ENCODE assay signal across 35 cellular contexts in genomic region chr3:89395996-89396395, GRCh38.
A peak's percentile ranks its signal among the peaks of the same experiment; 100 is the strongest.
DNase-seq lines count a peak whose midpoint lies in the region; TF ChIP-seq lines count a peak whose summit lies in the region.
"Had no signal": no experiment of that assay in that cellular context is flagged by ENCODE, and none has a peak within 500 bp of the region (broad histone marks: within the 10 kb centered on the region; RNA-seq: fewer than 3 reads in every experiment).

No MANE protein-coding gene starts in this region.

- no peak overlapping the region for H3K4me2 ChIP-seq in PC-9
- H3K4me2 ChIP-seq: A549; BLaER1; BLaER1 treated with 17β-estradiol and CSF1 and Interleukin-3, amounts not matched to agents 10 nM and 100 nM had no signal

- H3F3A ChIP-seq in PC-9 (ENCODE audit: insufficient read depth, low read depth): no peaks in the 10 kb centered on the region

- H3K27me3 ChIP-seq in PC-9 (ENCODE audit: insufficient read depth, low read depth): no peaks in the 10 kb centered on the region
- no peaks in the 10 kb centered on the region for H3K27me3 ChIP-seq in brain microvascular endothelial cell (replicated peaks)
- H3K27me3 ChIP-seq: BE2C; BLaER1; BLaER1 treated with 17β-estradiol and CSF1 and Interleukin-3, amounts not matched to agents 10 nM and 100 nM had no signal

- CTCF ChIA-PET in PC-9 (lab: Charles Lee): no interaction called here

- H3K79me2 ChIP-seq in PC-9 (ENCODE audit: low read depth): no peaks in the 10 kb centered on the region

- DNase-seq in PC-9 (no peak), SK-MEL-5 (ENCODE audit: low read depth, low spot score) (peak; percentile 56), foreskin melanocyte (peak; percentile 66), nephron progenitor cell (no peak), GDM1 (lab: John Stamatoyannopoulos, UW) (no peak), brain microvascular endothelial cell (no peak), NCI-H2227 treated with DMSO at 0.1 percent for 48 hours (lab: John Stamatoyannopoulos, UW) (no peak)
- no peak for DNase-seq in activated CD4-positive, alpha-beta T cell treated with anti-CD3 and anti-CD28 coated beads for 1 hour
- DNase-seq: 8988T; ACHN; AML-193; BE2C; C1 segment of cervical spinal cord; Caco-2; Calu3; CD4-positive, alpha-beta memory T cell; CD4-positive, alpha-beta T cell; CD4-positive, CD25-positive, alpha-beta regulatory T cell; CD8-positive, alpha-beta memory T cell; CD8-positive, alpha-beta T cell; COR-L47; DMS 273 treated with DMSO at 0.1 percent for 48 hours; DMS153; DMS53; DMS79; DMS79 treated with DMSO at 0.1 percent for 48 hours; DND-41; EL had no signal

- H3K36me3 ChIP-seq in PC-9 (ENCODE audit: low read depth) (no peaks in the 10 kb centered on the region), brain microvascular endothelial cell (replicated peaks) (no peaks in the 10 kb centered on the region)
- H3K36me3 ChIP-seq: BE2C had no signal

- H3K4me1 ChIP-seq in PC-9 (replicated peaks; ENCODE audit: insufficient read depth): no peaks in the 10 kb centered on the region
- H3K4me1 ChIP-seq: A549; BE2C; BLaER1 treated with 17β-estradiol and CSF1 and Interleukin-3, amounts not matched to agents 10 nM and 100 nM; Caco-2 had no signal

- BruUV-seq in PC-9 (replicated peaks; lab: Mats Ljungman, UMichigan): no TSS peak

- H3K36me3 Mint-ChIP-seq in nephron progenitor cell (ENCODE audit: low read depth): no peaks in the 10 kb centered on the region
- H3K36me3 Mint-ChIP-seq: CD14-positive monocyte; CD4-positive, alpha-beta memory T cell; CD4-positive, CD25-positive, alpha-beta regulatory T cell; CD8-positive, alpha-beta memory T cell; CD8-positive, alpha-beta T cell had no signal

- no peaks in the 10 kb centered on the region for H3K9me3 Mint-ChIP-seq in nephron progenitor cell
- H3K9me3 Mint-ChIP-seq: CD4-positive, alpha-beta T cell had no signal

- H3K27ac Mint-ChIP-seq in nephron progenitor cell: peak overlapping the region; percentile 66
- H3K27ac Mint-ChIP-seq: B cell; CD14-positive monocyte; CD4-positive, alpha-beta memory T cell; CD4-positive, alpha-beta T cell; CD4-positive, CD25-positive, alpha-beta regulatory T cell; CD8-positive, alpha-beta memory T cell; CD8-positive, alpha-beta T cell had no signal

- peak overlapping the region; percentile 33; the same call in 1 of the 2 replicates for H2AFZ ChIP-seq in PC-9

- intact Hi-C loops in PC-9 (cut with micrococcal nuclease; ENCODE audit: unreplicated experiment): no loop called here

- peaks cover 33% of the 10 kb centered on the region for H3K4me1 Mint-ChIP-seq in nephron progenitor cell
- H3K4me1 Mint-ChIP-seq: B cell; CD14-positive monocyte; CD4-positive, alpha-beta memory T cell; CD4-positive, CD25-positive, alpha-beta regulatory T cell; CD8-positive, alpha-beta memory T cell had no signal

- POLR2A ChIA-PET in PC-9 (lab: Charles Lee; ENCODE audit: unreplicated experiment): no interaction called here

- in situ Hi-C loops in SK-MEL-5 (cut with HindIII; ENCODE audit: low pct_unique_long_range_greater_than_20kb, low sequenced_read_pairs) (no loop called here), brain microvascular endothelial cell (cut with HindIII; ENCODE audit: low pct_ligation_motif_present, low sequenced_read_pairs) (no loop called here)

- H3K4me3 ChIP-seq in PC-9 (no peak overlapping the region), brain microvascular endothelial cell (ENCODE audit: low read depth, low read length) (no peak overlapping the region)
- H3K4me3 ChIP-seq: A549; BLaER1; BLaER1 treated with 17β-estradiol and CSF1 and Interleukin-3, amounts not matched to agents 10 nM and 100 nM had no signal

- H3K27ac ChIP-seq in PC-9 (no peak overlapping the region), brain microvascular endothelial cell (no peak overlapping the region)
- H3K27ac ChIP-seq: 22Rv1; A549; BLaER1; BLaER1 treated with 17β-estradiol and CSF1 and Interleukin-3, amounts not matched to agents 10 nM and 100 nM; C4-2B had no signal

- no peak for TF ChIP-seq CTCF in PC-9 (conservative IDR thresholded peaks at IDR 0.05)
- TF ChIP-seq CTCF in nephron progenitor cell (IDR thresholded peaks at IDR 0.05): no peak
- TF ChIP-seq CTCF in brain microvascular endothelial cell (IDR thresholded peaks at IDR 0.05; ENCODE audit: low read depth, low read length, missing control alignments): no peak

- no peaks in the 10 kb centered on the region for H4K20me1 ChIP-seq in PC-9 (ENCODE audit: insufficient read depth)
- H4K20me1 ChIP-seq: BLaER1; BLaER1 treated with 17β-estradiol and CSF1 and Interleukin-3, amounts not matched to agents 10 nM and 100 nM had no signal

- no peaks in the 10 kb centered on the region for H3K9me3 ChIP-seq in PC-9 (ENCODE audit: insufficient read depth, low read depth)
- H3K9me3 ChIP-seq: A549; BE2C; BLaER1; BLaER1 treated with 17β-estradiol and CSF1 and Interleukin-3, amounts not matched to agents 10 nM and 100 nM; Caco-2 had no signal

- H3K9me2 ChIP-seq in PC-9 (ENCODE audit: insufficient read depth): no peaks in the 10 kb centered on the region

- no peaks in the 10 kb centered on the region for H3K27me3 Mint-ChIP-seq in nephron progenitor cell (ENCODE audit: low read depth, poor library complexity)
- H3K27me3 Mint-ChIP-seq: B cell; CD4-positive, alpha-beta memory T cell; CD4-positive, alpha-beta T cell; CD4-positive, CD25-positive, alpha-beta regulatory T cell; CD8-positive, alpha-beta memory T cell had no signal

- H3K4me3 Mint-ChIP-seq in nephron progenitor cell: no peak overlapping the region
- H3K4me3 Mint-ChIP-seq: B cell; CD14-positive monocyte; CD4-positive, alpha-beta memory T cell; CD4-positive, alpha-beta T cell; CD4-positive, CD25-positive, alpha-beta regulatory T cell; CD8-positive, alpha-beta memory T cell; CD8-positive, alpha-beta T cell had no signal

Comparison
In these comparisons a context has a peak if more than half of its experiments do, and no peak if none do; other contexts are left out.
1. DNase-seq: peak in SK-MEL-5 (single experiment) and foreskin melanocyte (single experiment); none in PC-9 (0 of 2), nephron progenitor cell (single experiment), activated CD4-positive, alpha-beta T cell treated with anti-CD3 and anti-CD28 coated beads for 1 hour (single experiment), GDM1 (single experiment), brain microvascular endothelial cell (single experiment) and NCI-H2227 treated with DMSO at 0.1 percent for 48 hours (single experiment).